Comparison of ENCODE assay signal across 1 cellular context in the genomic region with DNA sequence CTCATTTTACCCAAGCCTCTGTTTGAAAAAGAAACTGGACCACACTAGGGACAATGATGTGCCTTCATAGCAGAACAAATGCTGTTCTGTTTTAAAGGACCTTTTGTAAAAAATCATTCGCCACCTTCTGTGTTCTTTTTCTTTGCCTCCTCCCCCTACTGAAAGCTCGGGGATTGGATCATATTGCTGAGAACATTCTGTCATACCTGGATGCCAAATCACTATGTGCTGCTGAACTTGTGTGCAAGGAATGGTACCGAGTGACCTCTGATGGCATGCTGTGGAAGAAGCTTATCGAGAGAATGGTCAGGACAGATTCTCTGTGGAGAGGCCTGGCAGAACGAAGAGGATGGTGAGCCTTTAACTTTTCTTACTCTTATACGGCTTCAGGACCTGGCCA.
TF ChIP-seq lines count a peak whose summit lies in the region.

No MANE protein-coding gene starts in this region.

TF ChIP-seq in GM23338, 12 proteins besides CTCF, POLR2A, EP300 and RAD21 (continued from another document):
- TF ChIP-seq, protein P1, sequence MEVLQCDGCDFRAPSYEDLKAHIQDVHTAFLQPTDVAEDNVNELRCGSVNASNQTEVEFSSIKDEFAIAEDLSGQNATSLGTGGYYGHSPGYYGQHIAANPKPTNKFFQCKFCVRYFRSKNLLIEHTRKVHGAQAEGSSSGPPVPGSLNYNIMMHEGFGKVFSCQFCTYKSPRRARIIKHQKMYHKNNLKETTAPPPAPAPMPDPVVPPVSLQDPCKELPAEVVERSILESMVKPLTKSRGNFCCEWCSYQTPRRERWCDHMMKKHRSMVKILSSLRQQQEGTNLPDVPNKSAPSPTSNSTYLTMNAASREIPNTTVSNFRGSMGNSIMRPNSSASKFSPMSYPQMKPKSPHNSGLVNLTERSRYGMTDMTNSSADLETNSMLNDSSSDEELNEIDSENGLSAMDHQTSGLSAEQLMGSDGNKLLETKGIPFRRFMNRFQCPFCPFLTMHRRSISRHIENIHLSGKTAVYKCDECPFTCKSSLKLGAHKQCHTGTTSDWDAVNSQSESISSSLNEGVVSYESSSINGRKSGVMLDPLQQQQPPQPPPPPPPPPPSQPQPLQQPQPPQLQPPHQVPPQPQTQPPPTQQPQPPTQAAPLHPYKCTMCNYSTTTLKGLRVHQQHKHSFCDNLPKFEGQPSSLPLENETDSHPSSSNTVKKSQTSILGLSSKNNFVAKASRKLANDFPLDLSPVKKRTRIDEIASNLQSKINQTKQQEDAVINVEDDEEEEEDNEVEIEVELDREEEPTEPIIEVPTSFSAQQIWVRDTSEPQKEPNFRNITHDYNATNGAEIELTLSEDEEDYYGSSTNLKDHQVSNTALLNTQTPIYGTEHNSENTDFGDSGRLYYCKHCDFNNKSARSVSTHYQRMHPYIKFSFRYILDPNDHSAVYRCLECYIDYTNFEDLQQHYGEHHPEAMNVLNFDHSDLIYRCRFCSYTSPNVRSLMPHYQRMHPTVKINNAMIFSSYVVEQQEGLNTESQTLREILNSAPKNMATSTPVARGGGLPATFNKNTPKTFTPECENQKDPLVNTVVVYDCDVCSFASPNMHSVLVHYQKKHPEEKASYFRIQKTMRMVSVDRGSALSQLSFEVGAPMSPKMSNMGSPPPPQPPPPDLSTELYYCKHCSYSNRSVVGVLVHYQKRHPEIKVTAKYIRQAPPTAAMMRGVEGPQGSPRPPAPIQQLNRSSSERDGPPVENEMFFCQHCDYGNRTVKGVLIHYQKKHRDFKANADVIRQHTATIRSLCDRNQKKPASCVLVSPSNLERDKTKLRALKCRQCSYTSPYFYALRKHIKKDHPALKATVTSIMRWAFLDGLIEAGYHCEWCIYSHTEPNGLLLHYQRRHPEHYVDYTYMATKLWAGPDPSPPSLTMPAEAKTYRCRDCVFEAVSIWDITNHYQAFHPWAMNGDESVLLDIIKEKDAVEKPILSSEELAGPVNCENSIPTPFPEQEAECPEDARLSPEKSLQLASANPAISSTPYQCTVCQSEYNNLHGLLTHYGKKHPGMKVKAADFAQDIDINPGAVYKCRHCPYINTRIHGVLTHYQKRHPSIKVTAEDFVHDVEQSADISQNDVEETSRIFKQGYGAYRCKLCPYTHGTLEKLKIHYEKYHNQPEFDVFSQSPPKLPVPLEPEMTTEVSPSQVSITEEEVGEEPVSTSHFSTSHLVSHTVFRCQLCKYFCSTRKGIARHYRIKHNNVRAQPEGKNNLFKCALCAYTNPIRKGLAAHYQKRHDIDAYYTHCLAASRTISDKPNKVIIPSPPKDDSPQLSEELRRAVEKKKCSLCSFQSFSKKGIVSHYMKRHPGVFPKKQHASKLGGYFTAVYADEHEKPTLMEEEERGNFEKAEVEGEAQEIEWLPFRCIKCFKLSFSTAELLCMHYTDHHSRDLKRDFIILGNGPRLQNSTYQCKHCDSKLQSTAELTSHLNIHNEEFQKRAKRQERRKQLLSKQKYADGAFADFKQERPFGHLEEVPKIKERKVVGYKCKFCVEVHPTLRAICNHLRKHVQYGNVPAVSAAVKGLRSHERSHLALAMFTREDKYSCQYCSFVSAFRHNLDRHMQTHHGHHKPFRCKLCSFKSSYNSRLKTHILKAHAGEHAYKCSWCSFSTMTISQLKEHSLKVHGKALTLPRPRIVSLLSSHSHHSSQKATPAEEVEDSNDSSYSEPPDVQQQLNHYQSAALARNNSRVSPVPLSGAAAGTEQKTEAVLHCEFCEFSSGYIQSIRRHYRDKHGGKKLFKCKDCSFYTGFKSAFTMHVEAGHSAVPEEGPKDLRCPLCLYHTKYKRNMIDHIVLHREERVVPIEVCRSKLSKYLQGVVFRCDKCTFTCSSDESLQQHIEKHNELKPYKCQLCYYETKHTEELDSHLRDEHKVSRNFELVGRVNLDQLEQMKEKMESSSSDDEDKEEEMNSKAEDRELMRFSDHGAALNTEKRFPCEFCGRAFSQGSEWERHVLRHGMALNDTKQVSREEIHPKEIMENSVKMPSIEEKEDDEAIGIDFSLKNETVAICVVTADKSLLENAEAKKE (CRISPR knock-in tag; IDR thresholded peaks at IDR 0.05) = no peak
- no peak for TF ChIP-seq ZNF114 (CRISPR knock-in tag; IDR thresholded peaks at IDR 0.05)
- TF ChIP-seq STAT1 (IDR thresholded peaks at IDR 0.05; ENCODE audit: unreplicated experiment) = no peak
- no peak for TF ChIP-seq ZNF331 (CRISPR knock-in tag; IDR thresholded peaks at IDR 0.05; ENCODE audit: low read depth)
- no peak for TF ChIP-seq CREB1 (CRISPR knock-in tag; IDR thresholded peaks at IDR 0.05; ENCODE audit: low read depth)
- TF ChIP-seq NANOG (IDR thresholded peaks at IDR 0.05; ENCODE audit: borderline replicate concordance) = no peak
